8 cellular contexts compared by ENCODE assay signal in genomic region chr13:73754727-73755292, GRCh38.
A peak's percentile ranks its signal among the peaks of the same experiment; 100 is the strongest.
DNase-seq lines count a peak whose midpoint lies in the region; ATAC-seq, FAIRE-seq and TF ChIP-seq lines count a peak whose summit lies in the region.

No MANE protein-coding gene starts in this region.

- H3K9me3 ChIP-seq in naive thymus-derived CD4-positive, alpha-beta T cell (ENCODE audit: control insufficient read depth in 2 of 3, low read length in 3 of 3) = no peaks in the 10 kb centered on the region

- no peak overlapping the region for H3K4me3 ChIP-seq in epithelial cell of esophagus (ENCODE audit: low read length)
- H3K4me3 ChIP-seq in naive thymus-derived CD4-positive, alpha-beta T cell (ENCODE audit: low read length) = no peak overlapping the region

- no peaks in the 10 kb centered on the region for H3K36me3 ChIP-seq in naive thymus-derived CD4-positive, alpha-beta T cell (ENCODE audit: control insufficient read depth in 2 of 3, insufficient read depth in 3 of 3, low read length in 3 of 3)

- no peaks in the 10 kb centered on the region for H3K27me3 ChIP-seq in naive thymus-derived CD4-positive, alpha-beta T cell (ENCODE audit: control insufficient read depth in 2 of 2, insufficient read depth in 2 of 2, low read length in 2 of 2)

- DNase-seq in activated naive CD4-positive, alpha-beta T cell (lab: John Stamatoyannopoulos, UW) = no peak
- peak; percentile 16 for DNase-seq in H54 (ENCODE audit: insufficient read length, low spot score)
- peak; percentile 14 for DNase-seq in MV-4-11 (lab: John Stamatoyannopoulos, UW)
- peak; percentile 69 for DNase-seq in SK-N-DZ (ENCODE audit: low spot score)
- DNase-seq in epithelial cell of esophagus (ENCODE audit: low read depth) = peak; percentile 70
- DNase-seq in naive thymus-derived CD4-positive, alpha-beta T cell = peak in 7 of 9 donors; percentile 32 to 69 (median 59)
- DNase-seq in GOT3 (lab: John Stamatoyannopoulos, UW) = no peak

- peaks cover 7% of the 10 kb centered on the region for H3K36me3 Mint-ChIP-seq in activated naive CD4-positive, alpha-beta T cell treated with anti-CD3 and anti-CD28 coated beads, Interleukin-2, amount 50 U/mL, for 24 hours
- H3K36me3 Mint-ChIP-seq in naive thymus-derived CD4-positive, alpha-beta T cell = peaks cover 13 to 50% (median 33%) of the 10 kb centered on the region in 5 donors

- peak; percentile 67 for ATAC-seq in naive thymus-derived CD4-positive, alpha-beta T cell

- no peak for TF ChIP-seq POLR2A in H54 (IDR thresholded peaks at IDR 0.05; ENCODE audit: low read depth, low read length)

- peaks cover 0 to 19% of the 10 kb centered on the region in 2 donors for H3K4me1 ChIP-seq in naive thymus-derived CD4-positive, alpha-beta T cell (ENCODE audit: control insufficient read depth in 2 of 2, insufficient read depth in 2 of 2, low read length in 2 of 2)

- no peaks in the 10 kb centered on the region for H3K9me3 Mint-ChIP-seq in activated naive CD4-positive, alpha-beta T cell treated with anti-CD3 and anti-CD28 coated beads, Interleukin-2, amount 50 U/mL, for 24 hours
- peaks cover 0 to 3% (median 0%) of the 10 kb centered on the region in 11 donors for H3K9me3 Mint-ChIP-seq in naive thymus-derived CD4-positive, alpha-beta T cell

- POLR2A ChIA-PET in naive thymus-derived CD4-positive, alpha-beta T cell (lab: Charles Lee) = interaction anchor here (0.6 to 5.3 kb wide), 6 partner anchors 8 to 231 kb away, joined by 3 to 43 read pairs (median 4); no protein-coding TSS in a partner anchor

- peak overlapping the region; percentile 14 for H3K27ac Mint-ChIP-seq in activated naive CD4-positive, alpha-beta T cell treated with anti-CD3 and anti-CD28 coated beads, Interleukin-2, amount 50 U/mL, for 24 hours
- H3K27ac Mint-ChIP-seq in naive thymus-derived CD4-positive, alpha-beta T cell = peak overlapping the region; percentile 11 to 96 (median 79)

- H3K4me3 Mint-ChIP-seq in activated naive CD4-positive, alpha-beta T cell treated with anti-CD3 and anti-CD28 coated beads, Interleukin-2, amount 50 U/mL, for 24 hours = no peak overlapping the region
- peak overlapping the region in 1 of 10 donors; percentile 5 for H3K4me3 Mint-ChIP-seq in naive thymus-derived CD4-positive, alpha-beta T cell

- peaks cover 54% of the 10 kb centered on the region for H3K4me1 Mint-ChIP-seq in activated naive CD4-positive, alpha-beta T cell treated with anti-CD3 and anti-CD28 coated beads, Interleukin-2, amount 50 U/mL, for 24 hours
- H3K4me1 Mint-ChIP-seq in naive thymus-derived CD4-positive, alpha-beta T cell = peaks cover 13 to 76% (median 57%) of the 10 kb centered on the region in 7 donors

- intact Hi-C loops in naive thymus-derived CD4-positive, alpha-beta T cell (cut with micrococcal nuclease) = loop anchor here (1.0 to 5.0 kb wide), 8 partner anchors 12 to 1464 kb away; no protein-coding TSS in a partner anchor

- peak; percentile 89 for FAIRE-seq in H54 (lab: Jason Lieb, UNC)

- H3K27me3 Mint-ChIP-seq in activated naive CD4-positive, alpha-beta T cell treated with anti-CD3 and anti-CD28 coated beads, Interleukin-2, amount 50 U/mL, for 24 hours = no peaks in the 10 kb centered on the region
- no peaks in the 10 kb centered on the region for H3K27me3 Mint-ChIP-seq in naive thymus-derived CD4-positive, alpha-beta T cell

- CTCF ChIA-PET in naive thymus-derived CD4-positive, alpha-beta T cell (lab: Charles Lee) = interaction anchor here (0.6 to 3.3 kb wide), 7 partner anchors 8 to 1541 kb away, joined by 3 to 41 read pairs (median 6); no protein-coding TSS in a partner anchor

- H3K27ac ChIP-seq in naive thymus-derived CD4-positive, alpha-beta T cell (ENCODE audit: low read depth, low read length) = no peak overlapping the region

- TF ChIP-seq CTCF in epithelial cell of esophagus (IDR thresholded peaks at IDR 0.05; ENCODE audit: insufficient read depth, low read depth, low read length, missing control alignments) = peak; percentile 67

Comparison
In these comparisons a context has a peak if more than half of its experiments do, and no peak if none do; other contexts are left out.
1. DNase-seq: peak in H54 (single experiment), MV-4-11 (single experiment), SK-N-DZ (single experiment), epithelial cell of esophagus (single experiment) and naive thymus-derived CD4-positive, alpha-beta T cell (7 of 9); none in activated naive CD4-positive, alpha-beta T cell (0 of 4) and GOT3 (single experiment).